17 cellular contexts compared by ENCODE assay signal in the genomic region with DNA sequence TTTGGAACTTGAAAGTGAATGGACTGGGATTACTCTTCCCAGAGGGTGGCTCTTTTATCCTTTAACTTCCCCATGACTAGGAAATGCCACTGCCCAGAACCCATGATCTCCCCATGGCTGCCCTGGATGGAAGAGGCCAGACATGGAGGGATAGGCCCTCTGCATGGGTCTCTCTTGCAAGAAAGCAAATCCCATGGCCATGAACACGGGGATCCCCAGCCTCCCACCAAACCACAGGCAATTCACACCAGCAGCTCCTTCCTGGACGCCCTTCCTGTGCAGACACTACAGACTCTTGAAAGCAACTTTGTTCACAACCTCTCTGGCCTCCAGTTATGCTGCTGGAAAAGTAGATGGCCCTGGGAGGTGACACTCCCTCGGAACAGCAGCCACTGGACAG. TPM values are rescaled to one million over a fixed set of nuclear protein-coding genes. Genes with fewer than 3 reads are reported as not detected.
DNase-seq lines count a peak whose midpoint lies in the region; ATAC-seq and TF ChIP-seq lines count a peak whose summit lies in the region.
"Had no signal": no experiment of that assay in that cellular context is flagged by ENCODE, and none has a peak within 500 bp of the region (broad histone marks: within the 10 kb centered on the region; RNA-seq: fewer than 3 reads in every experiment).

No MANE protein-coding gene starts in this region.

- no peak overlapping the region for H3K27ac Mint-ChIP-seq in natural killer cell treated with Interleukin-12 subunit alpha and Interleukin-12 subunit beta and Interleukin-15 and Interleukin-18, amount 100 ng/mL, for 72 hours
- no peak overlapping the region for H3K27ac Mint-ChIP-seq in natural killer cell
- H3K27ac Mint-ChIP-seq: GM23338, HFFc6 had no signal

- ATAC-seq in natural killer cell treated with Interleukin-12 subunit alpha and Interleukin-12 subunit beta and Interleukin-15 and Interleukin-18, amount 100 ng/mL, for 72 hours, result no peak
- no peak for ATAC-seq in natural killer cell
- no peak for ATAC-seq in GM18520 (IDR thresholded peaks at IDR 0.05; ENCODE audit: unreplicated experiment)
- ATAC-seq: A549, GM23338 had no signal

- peak; percentile 18 for DNase-seq in natural killer cell treated with Interleukin-12 subunit alpha and Interleukin-12 subunit beta and Interleukin-15 and Interleukin-18, amount 100 ng/mL, for 72 hours (ENCODE audit: low spot score)
- DNase-seq in natural killer cell, result no peak
- DNase-seq in mesenteric fat pad (ENCODE audit: low spot score), result peak; percentile 57
- DNase-seq in posterior vena cava (ENCODE audit: low spot score), result peak; percentile 28
- no peak for DNase-seq in COLO668 (lab: John Stamatoyannopoulos, UW; ENCODE audit: unreplicated experiment)
- no peak for DNase-seq in ecto neural progenitor cell (ENCODE audit: low spot score)
- DNase-seq: 8988T; ACHN; C1 segment of cervical spinal cord; Caco-2; CD4-positive, alpha-beta memory T cell; DMS153; DND-41; HFFc6 had no signal

- H3K36me3 Mint-ChIP-seq in natural killer cell treated with Interleukin-12 subunit alpha and Interleukin-12 subunit beta and Interleukin-15 and Interleukin-18, amount 100 ng/mL, for 72 hours, result no peaks in the 10 kb centered on the region
- no peaks in the 10 kb centered on the region for H3K36me3 Mint-ChIP-seq in natural killer cell
- H3K36me3 Mint-ChIP-seq: CD4-positive, alpha-beta memory T cell had no signal

- H3K4me1 Mint-ChIP-seq in natural killer cell treated with Interleukin-12 subunit alpha and Interleukin-12 subunit beta and Interleukin-15 and Interleukin-18, amount 100 ng/mL, for 72 hours (ENCODE audit: low read depth in 2 of 2), result no peaks in the 10 kb centered on the region
- H3K4me1 Mint-ChIP-seq in natural killer cell, result no peaks in the 10 kb centered on the region
- H3K4me1 Mint-ChIP-seq: CD4-positive, alpha-beta memory T cell had no signal

- H3K27me3 Mint-ChIP-seq in natural killer cell treated with Interleukin-12 subunit alpha and Interleukin-12 subunit beta and Interleukin-15 and Interleukin-18, amount 100 ng/mL, for 72 hours, result peaks cover 6% of the 10 kb centered on the region in 2 donors
- H3K27me3 Mint-ChIP-seq in natural killer cell (ENCODE audit: low read depth in 2 of 2), result peaks cover 0 to 6% of the 10 kb centered on the region in 2 donors

- no peaks in the 10 kb centered on the region for H3K9me3 Mint-ChIP-seq in natural killer cell treated with Interleukin-12 subunit alpha and Interleukin-12 subunit beta and Interleukin-15 and Interleukin-18, amount 100 ng/mL, for 72 hours
- H3K9me3 Mint-ChIP-seq in natural killer cell, result no peaks in the 10 kb centered on the region
- H3K9me3 Mint-ChIP-seq: GM23338 had no signal

- no peak overlapping the region for H3K4me3 Mint-ChIP-seq in natural killer cell treated with Interleukin-12 subunit alpha and Interleukin-12 subunit beta and Interleukin-15 and Interleukin-18, amount 100 ng/mL, for 72 hours
- no peak overlapping the region for H3K4me3 Mint-ChIP-seq in natural killer cell
- H3K4me3 Mint-ChIP-seq: GM23338, HFFc6 had no signal

- intact Hi-C loops in natural killer cell (cut with micrococcal nuclease) (loop anchor here (10.0 kb wide), 1 partner anchor 196 kb away; no protein-coding TSS in a partner anchor), posterior vena cava (cut with DNase I) (no loop called here)

- TF ChIP-seq CTCF in natural killer cell (IDR thresholded peaks at IDR 0.05), result no peak

RNA-seq across cellular contexts. Expression of a gene that starts 55.0 kb away (rescaled TPM):
- total RNA-seq in natural killer cell treated with Interleukin-12 subunit alpha and Interleukin-12 subunit beta and Interleukin-15 and Interleukin-18, amount 100 ng/mL, for 72 hours, result not detected
- not detected for total RNA-seq in natural killer cell
- 28.6 TPM for total RNA-seq in mesenteric fat pad
- total RNA-seq in posterior vena cava, result 1 to 10 TPM; 8.7 to 9.1 TPM
- total RNA-seq: CD4-positive, alpha-beta memory T cell had no signal

Comparison
In these comparisons a context has a peak if more than half of its experiments do, and no peak if none do; other contexts are left out.
1. DNase-seq: peak in natural killer cell treated with Interleukin-12 subunit alpha and Interleukin-12 subunit beta and Interleukin-15 and Interleukin-18, amount 100 ng/mL, for 72 hours (single experiment), mesenteric fat pad (single experiment) and posterior vena cava (single experiment); none in natural killer cell (single experiment), COLO668 (single experiment) and ecto neural progenitor cell (single experiment).
2. RNA of a gene that starts 55.0 kb away (total RNA-seq): 28.6 TPM in mesenteric fat pad (single experiment) and 8.7 to 9.1 TPM in posterior vena cava; not detected in natural killer cell treated with Interleukin-12 subunit alpha and Interleukin-12 subunit beta and Interleukin-15 and Interleukin-18, amount 100 ng/mL, for 72 hours and not detected in natural killer cell; every median in the first group is over 4 times any median in the second.